ENCODE assay signal across 10 cellular contexts in the genomic region with DNA sequence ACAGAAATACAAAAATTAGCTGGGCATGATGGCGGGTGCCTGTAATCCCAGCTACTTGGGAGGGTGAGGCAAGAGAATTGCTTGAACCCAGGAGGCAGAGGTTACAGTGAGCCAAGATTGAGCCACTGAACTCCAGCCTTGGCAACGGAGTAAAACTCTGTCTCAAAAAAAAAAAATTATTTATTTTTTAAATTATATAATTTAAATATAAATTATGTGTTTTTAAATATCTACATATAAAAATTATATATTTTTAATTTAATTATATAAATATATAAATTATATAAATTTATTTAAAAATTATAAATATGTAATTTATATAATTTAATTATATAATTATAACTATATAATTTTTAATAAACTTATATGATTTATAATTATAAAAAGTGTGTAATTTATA. TPM values are rescaled to one million over a fixed set of nuclear protein-coding genes. Genes with fewer than 3 reads are reported as not detected.
"Had no signal": no experiment of that assay in that cellular context is flagged by ENCODE, and none has a peak within 500 bp of the region (broad histone marks: within the 10 kb centered on the region; RNA-seq: fewer than 3 reads in every experiment).

No MANE protein-coding gene starts in this region.

- FAIRE-seq: HTR-8/SVneo, K562 had no signal

- H3K27ac Mint-ChIP-seq: HFFc6 had no signal

- H3K4me3 Mint-ChIP-seq: HFFc6 had no signal

- DNase-seq: GM23248, GOT3, H7, HFFc6, IMR-90, KG1 had no signal

- ATAC-seq: HCT116, K562 had no signal

RNA-seq across cellular contexts. Expression of a gene that starts 51.2 kb away (rescaled TPM):
- total RNA-seq: HT-29 had no signal
